17 cellular contexts compared by ENCODE assay signal in genomic region chr1:24285231-24285630, GRCh38. TPM values are rescaled to one million over a fixed set of nuclear protein-coding genes. Genes with fewer than 3 reads are reported as not detected.
"Had no signal": no experiment of that assay in that cellular context is flagged by ENCODE, and none has a peak within 500 bp of the region (broad histone marks: within the 10 kb centered on the region; RNA-seq: fewer than 3 reads in every experiment).

No MANE protein-coding gene starts in this region.

- H3K27ac Mint-ChIP-seq: activated naive CD8-positive, alpha-beta T cell; type B pancreatic cell had no signal

- H3K4me3 ChIP-seq: dorsolateral prefrontal cortex, lower lobe of right lung, sigmoid colon had no signal

- H3K36me3 Mint-ChIP-seq: activated naive CD8-positive, alpha-beta T cell; naive thymus-derived CD4-positive, alpha-beta T cell; type B pancreatic cell had no signal

- H3K4me3 Mint-ChIP-seq: activated naive CD8-positive, alpha-beta T cell; naive thymus-derived CD4-positive, alpha-beta T cell; type B pancreatic cell had no signal

- H3K36me3 ChIP-seq: lower lobe of right lung, sigmoid colon had no signal

- H3K27me3 Mint-ChIP-seq: activated naive CD8-positive, alpha-beta T cell; type B pancreatic cell had no signal

- DNase-seq: activated CD4-positive, alpha-beta T cell treated with anti-CD3 and anti-CD28 coated beads, Interleukin-2, amount 50 U/mL, for 4 hours; activated gamma-delta T cell; activated T-cell treated with anti-CD3 and anti-CD28 coated beads, Interleukin-2, amount 50 U/mL, for 48 hours; anterior cingulate cortex; dorsolateral prefrontal cortex; hypothalamus; lower lobe of right lung; naive thymus-derived CD4-positive, alpha-beta T cell; sigmoid colon; stimulated activated CD4-positive, alpha-beta T cell treated with anti-CD3 and anti-CD28 coated beads, Interleukin-12 subunit alpha, Interleukin-12 subunit beta, amount 100 ng/mL, for 4 hours; stimulated activated naive CD4-positive, alpha-beta T cell treated with Interleukin-2 at 50 U/mL for 16 hours; T-helper 2 cell had no signal

- H3K4me1 Mint-ChIP-seq: naive thymus-derived CD4-positive, alpha-beta T cell had no signal

- H3K27ac ChIP-seq: dorsolateral prefrontal cortex, lower lobe of right lung, sigmoid colon had no signal

- H3K9me3 Mint-ChIP-seq: naive thymus-derived CD4-positive, alpha-beta T cell; type B pancreatic cell had no signal

- H3K9me3 ChIP-seq: lower lobe of right lung, sigmoid colon had no signal

- ATAC-seq: lower lobe of right lung; naive thymus-derived CD4-positive, alpha-beta T cell had no signal

RNA-seq across cellular contexts. Expression of gene GRHL3, which starts 33.9 kb away (rescaled TPM):
- total RNA-seq: glomerular endothelial cell; mononuclear cell; naive thymus-derived CD4-positive, alpha-beta T cell; osteoblast; sigmoid colon had no signal
- polyA plus RNA-seq: naive thymus-derived CD4-positive, alpha-beta T cell had no signal
